In the genomic region with DNA sequence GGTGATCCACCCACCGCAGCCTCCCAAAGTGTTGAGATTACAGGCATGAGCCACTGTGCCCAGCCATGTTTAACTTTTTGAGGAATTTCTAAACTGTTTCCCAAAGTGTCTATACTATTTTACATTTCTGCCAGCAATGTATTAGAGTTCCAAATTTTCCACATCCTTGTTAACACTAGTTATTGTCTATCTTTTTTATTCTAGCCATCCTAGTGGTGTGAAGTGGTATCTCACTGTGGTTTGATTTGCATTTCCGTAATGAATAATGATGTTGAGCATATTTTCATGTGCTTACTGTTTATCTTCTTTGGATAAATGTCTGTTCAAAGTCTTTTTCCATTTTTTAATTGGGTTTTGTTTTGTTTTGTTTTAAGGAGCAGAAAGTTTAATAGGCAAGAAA, we compare ENCODE assay signal across 12 cellular contexts.
"Had no signal": no experiment of that assay in that cellular context is flagged by ENCODE, and none has a peak within 500 bp of the region (broad histone marks: within the 10 kb centered on the region; RNA-seq: fewer than 3 reads in every experiment).

No MANE protein-coding gene starts in this region.

- ATAC-seq: heart right ventricle, left cardiac atrium, lower lobe of right lung had no signal

- H3K27ac ChIP-seq: heart right ventricle, lower lobe of right lung, parathyroid adenoma, tibial nerve, vagina had no signal

- H3K36me3 ChIP-seq: heart right ventricle, lower lobe of right lung, vagina had no signal

- H3K79me2 ChIP-seq: parathyroid adenoma had no signal

- H3K4me3 ChIP-seq: heart right ventricle, lower lobe of right lung, tibial nerve, vagina had no signal

- H2AFZ ChIP-seq: parathyroid adenoma had no signal

- H3K9ac ChIP-seq: parathyroid adenoma had no signal

- DNase-seq: activated CD4-positive, alpha-beta T cell treated with anti-CD3 and anti-CD28 coated beads for 1 hour; activated CD4-positive, alpha-beta T cell treated with anti-CD3 and anti-CD28 coated beads, Interleukin-2, amount 50 U/mL, for 4 hours; heart right ventricle; left cardiac atrium; lower lobe of right lung; stimulated activated CD4-positive, alpha-beta T cell treated with anti-CD3 and anti-CD28 coated beads, Interleukin-4, amount 100 ng/mL, for 1 hour; stimulated activated naive CD4-positive, alpha-beta T cell; T-helper 1 cell; T1000 had no signal

- H3K4me1 ChIP-seq: heart right ventricle, lower lobe of right lung, parathyroid adenoma, tibial nerve, vagina had no signal

- H3K27me3 ChIP-seq: heart right ventricle, tibial nerve, vagina had no signal
